ENCODE assay signal across 9 cellular contexts in genomic region chr17:65078441-65079160, GRCh38. TPM values are rescaled to one million over a fixed set of nuclear protein-coding genes. Genes with fewer than 3 reads are reported as not detected.
DNase-seq lines count a peak whose midpoint lies in the region; TF ChIP-seq lines count a peak whose summit lies in the region.
"Had no signal": no experiment of that assay in that cellular context is flagged by ENCODE, and none has a peak within 500 bp of the region (broad histone marks: within the 10 kb centered on the region; RNA-seq: fewer than 3 reads in every experiment).

No MANE protein-coding gene starts in this region.

- DNase-seq in H4 (ENCODE audit: low spot score) (peak; percentile 86), astrocyte of the cerebellum (ENCODE audit: low read depth) (peak; percentile 50), glomerular visceral epithelial cell (ENCODE audit: extremely low spot score) (peak; percentile 59), sigmoid colon (peak; percentile 74), erythroblast (lab: John Stamatoyannopoulos, UW) (no peak), SIG-M5 (lab: John Stamatoyannopoulos, UW) (no peak), ecto neural progenitor cell (ENCODE audit: low spot score) (no peak), GDM1 (lab: John Stamatoyannopoulos, UW) (no peak)
- DNase-seq: NCI-H2171 treated with DMSO at 0.1 percent for 48 hours had no signal

- intact Hi-C loops in sigmoid colon (cut with DNase I) = no loop called here

- no peak for TF ChIP-seq EP300 in sigmoid colon (IDR thresholded peaks at IDR 0.05)

- TF ChIP-seq POLR2A in sigmoid colon (IDR thresholded peaks at IDR 0.05) = no peak
- no peak for TF ChIP-seq POLR2A in erythroblast (IDR thresholded peaks at IDR 0.05; ENCODE audit: low read length)

- H3K27me3 ChIP-seq in sigmoid colon = no peaks in the 10 kb centered on the region

- no peaks in the 10 kb centered on the region for H3K9me3 ChIP-seq in sigmoid colon

- TF ChIP-seq CTCF in astrocyte of the cerebellum (IDR thresholded peaks at IDR 0.05; ENCODE audit: low read depth, low read length, missing control alignments) (no peak), sigmoid colon (IDR thresholded peaks at IDR 0.05) (no peak)

- peak overlapping the region in 3 of 4 donors; percentile 84 to 88 (median 86) for H3K27ac ChIP-seq in sigmoid colon

- no peaks in the 10 kb centered on the region for H3K36me3 ChIP-seq in sigmoid colon

- H3K4me3 ChIP-seq in astrocyte of the cerebellum (ENCODE audit: low read depth, low read length) (no peak overlapping the region), sigmoid colon (no peak overlapping the region)

- 88 to 90% methylated on average over 10 of the region's 10 CpGs for WGBS in sigmoid colon, 2 donors

- H3K4me1 ChIP-seq in sigmoid colon = peaks cover 0 to 56% (median 49%) of the 10 kb centered on the region in 4 donors

- in situ Hi-C loops in astrocyte of the cerebellum (cut with HindIII; ENCODE audit: low sequenced_read_pairs) = no loop called here

RNA-seq across cellular contexts. Expression of gene GNA13, which starts 22.1 kb away (rescaled TPM):
- total RNA-seq in H4 (2014; rRNA removed; shearing (Covaris generic)) = 48.0 and 62.1 TPM in 2 replicates
- 100 to 1,000 TPM in 2 of 4 donors, 10 to 100 TPM in 2; 72.8 to 120 (median 96.4) TPM for total RNA-seq in sigmoid colon
- 10 to 100 TPM; 33.1 to 62.9 (median 39.6) TPM for polyA plus RNA-seq in sigmoid colon

RNA-seq across cellular contexts. Expression of gene RGS9, which starts 58.6 kb away (rescaled TPM):
- 3.2 and 3.8 TPM in 2 replicates for total RNA-seq in H4 (2014; rRNA removed; shearing (Covaris generic))
- total RNA-seq in sigmoid colon = 10 to 100 TPM; 12.4 to 30.5 (median 19.3) TPM
- polyA plus RNA-seq in sigmoid colon = 10 to 100 TPM in 2 of 3 donors, 1 to 10 TPM in 1; 5.0 to 16.9 (median 10.8) TPM

Comparison
In these comparisons a context has a peak if more than half of its experiments do, and no peak if none do; other contexts are left out.
1. DNase-seq: peak in H4 (single experiment), astrocyte of the cerebellum (single experiment), glomerular visceral epithelial cell (single experiment) and sigmoid colon (single experiment); none in erythroblast (0 of 2), SIG-M5 (single experiment), ecto neural progenitor cell (single experiment) and GDM1 (single experiment).